ENCODE assay signal across 21 cellular contexts in the genomic region with DNA sequence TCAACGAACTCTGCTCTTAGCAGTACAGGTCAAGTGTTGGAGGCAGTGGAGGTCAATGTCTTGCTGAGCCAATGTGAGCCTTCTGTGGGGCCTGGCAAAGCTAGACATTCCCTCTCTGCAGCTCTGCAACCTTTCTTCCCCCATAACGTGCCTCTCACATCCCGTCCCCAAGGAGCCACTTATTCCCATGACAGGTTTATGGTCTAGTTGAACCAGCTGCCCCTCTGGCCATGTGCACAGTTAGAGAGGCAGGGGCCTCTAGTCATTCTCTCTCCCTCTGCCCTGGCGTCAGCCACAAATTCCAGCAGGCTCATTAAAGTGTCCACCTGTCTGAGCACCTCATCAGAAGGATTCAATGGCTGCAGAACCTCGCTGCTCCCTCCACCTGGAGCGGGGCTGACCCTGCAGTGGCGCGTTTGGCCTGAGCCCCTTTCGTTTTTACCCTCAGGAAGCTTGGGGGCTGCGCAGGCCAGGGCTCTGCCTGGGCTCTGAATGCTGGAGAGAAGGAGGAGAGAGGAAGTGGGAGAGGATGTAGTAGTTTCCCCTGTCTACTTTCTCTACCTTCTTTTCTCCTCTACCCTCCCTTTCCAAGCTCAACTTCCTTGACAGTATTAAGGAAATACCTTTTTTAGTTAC.
"Had no signal": no experiment of that assay in that cellular context is flagged by ENCODE, and none has a peak within 500 bp of the region (broad histone marks: within the 10 kb centered on the region; RNA-seq: fewer than 3 reads in every experiment).

No MANE protein-coding gene starts in this region.

- ATAC-seq: activated T-cell treated with anti-CD3 and anti-CD28 coated beads, Interleukin-2, amount 50 U/mL, for 72 hours; natural killer cell; WTC11 had no signal

- H3K4me1 ChIP-seq: esophagus muscularis mucosa, right atrium auricular region had no signal

- H3K9me3 Mint-ChIP-seq: activated CD4-positive, alpha-beta T cell treated with anti-CD3 and anti-CD28 coated beads, Interleukin-2, amount 10 ng/mL, durations not matched to agents 24 days and 14 days; activated naive CD8-positive, alpha-beta T cell treated with anti-CD3 and anti-CD28 coated beads, Interleukin-2, amount 10 ng/mL, durations not matched to agents 7 days and 5 days; activated T-cell treated with anti-CD3 and anti-CD28 coated beads, Interleukin-2, amount 50 U/mL, for 72 hours; central memory CD8-positive, alpha-beta T cell; natural killer cell had no signal

- H3K36me3 Mint-ChIP-seq: activated naive CD8-positive, alpha-beta T cell treated with anti-CD3 and anti-CD28 coated beads, Interleukin-2, amount 10 ng/mL, durations not matched to agents 7 days and 5 days; brain; natural killer cell; WTC11 had no signal

- H3K27ac ChIP-seq: esophagus muscularis mucosa, right atrium auricular region, skin epidermis, transverse colon had no signal

- H3K4me3 Mint-ChIP-seq: activated CD4-positive, alpha-beta T cell treated with anti-CD3 and anti-CD28 coated beads, Interleukin-2, amount 10 ng/mL, durations not matched to agents 24 days and 14 days; activated naive CD8-positive, alpha-beta T cell treated with anti-CD3 and anti-CD28 coated beads, Interleukin-2, amount 10 ng/mL, durations not matched to agents 7 days and 5 days; activated T-cell treated with anti-CD3 and anti-CD28 coated beads, Interleukin-2, amount 50 U/mL, for 72 hours; central memory CD8-positive, alpha-beta T cell; natural killer cell; WTC11 had no signal

- H3K27me3 ChIP-seq: esophagus muscularis mucosa, right atrium auricular region had no signal

- H3K4me1 Mint-ChIP-seq: activated CD4-positive, alpha-beta T cell treated with anti-CD3 and anti-CD28 coated beads, Interleukin-2, amount 10 ng/mL, durations not matched to agents 24 days and 14 days; activated naive CD8-positive, alpha-beta T cell treated with anti-CD3 and anti-CD28 coated beads, Interleukin-2, amount 10 ng/mL, durations not matched to agents 7 days and 5 days; natural killer cell; WTC11 had no signal

- H3K27ac Mint-ChIP-seq: activated CD4-positive, alpha-beta T cell treated with anti-CD3 and anti-CD28 coated beads, Interleukin-2, amount 10 ng/mL, durations not matched to agents 24 days and 14 days; activated naive CD8-positive, alpha-beta T cell treated with anti-CD3 and anti-CD28 coated beads, Interleukin-2, amount 10 ng/mL, durations not matched to agents 7 days and 5 days; activated T-cell treated with anti-CD3 and anti-CD28 coated beads, Interleukin-2, amount 50 U/mL, for 72 hours; natural killer cell; WTC11 had no signal

- DNase-seq: activated CD4-positive, alpha-beta T cell treated with anti-CD3 and anti-CD28 coated beads, Interleukin-2, amount 10 ng/mL, durations not matched to agents 24 days and 14 days; activated CD8-positive, alpha-beta memory T cell treated with anti-CD3 and anti-CD28 coated beads, Interleukin-2, amount 50 U/mL, for 48 hours; activated naive CD8-positive, alpha-beta T cell treated with anti-CD3 and anti-CD28 coated beads, Interleukin-2, amount 10 ng/mL, durations not matched to agents 7 days and 5 days; activated T-cell treated with anti-CD3 and anti-CD28 coated beads, Interleukin-2, amount 50 U/mL, for 72 hours; cortex of kidney; effector CD4-positive, alpha-beta T cell; hypothalamus; mesenchymal stem cell; natural killer cell; nucleus accumbens; posterior cingulate gyrus; stimulated activated CD4-positive, alpha-beta T cell treated with anti-CD3 and anti-CD28 coated beads, Interleukin-4, amount 100 ng/mL, for 24 hours; stimulated activated naive CD4-positive, alpha-beta T cell; substantia nigra; transverse colon had no signal

- H3K36me3 ChIP-seq: esophagus muscularis mucosa, right atrium auricular region, transverse colon had no signal

- H3K4me3 ChIP-seq: esophagus muscularis mucosa, right atrium auricular region, skin epidermis, transverse colon had no signal

- H3K9me3 ChIP-seq: esophagus muscularis mucosa, right atrium auricular region, transverse colon had no signal
